In the genomic region with DNA sequence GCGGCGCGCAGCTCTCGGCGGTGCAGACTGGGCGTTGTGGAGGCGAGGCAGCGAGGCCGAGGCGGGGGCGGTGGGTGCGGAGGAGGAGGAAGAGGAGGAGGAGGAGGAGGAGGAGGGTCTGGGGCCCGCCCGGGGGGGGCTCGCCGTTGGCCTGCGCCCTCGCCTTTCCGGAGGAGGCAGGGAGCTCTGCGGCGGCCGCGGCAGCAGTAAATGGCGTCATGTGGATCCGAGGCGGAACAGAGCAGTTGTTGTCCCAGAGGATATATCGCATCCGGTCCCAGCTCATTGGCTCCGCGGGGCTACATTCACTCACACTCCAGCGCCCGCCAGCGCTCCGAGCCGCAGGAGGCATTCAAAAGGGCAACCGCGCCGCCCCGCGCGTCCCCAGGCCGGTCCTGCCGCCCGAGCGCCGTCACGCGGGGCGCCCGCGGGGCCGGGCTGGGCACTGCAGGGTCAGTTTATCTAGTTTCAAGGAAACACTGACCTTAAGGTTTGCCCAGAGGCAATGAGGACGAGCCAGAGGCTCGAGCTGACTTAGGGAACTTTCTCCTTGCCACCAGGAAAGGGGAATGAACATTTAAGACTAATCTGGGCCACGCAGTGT, we compare ENCODE assay signal across 7 cellular contexts. TPM values are rescaled to one million over a fixed set of nuclear protein-coding genes. Genes with fewer than 3 reads are reported as not detected.
DNase-seq lines count a peak whose midpoint lies in the region; TF ChIP-seq lines count a peak whose summit lies in the region.

A gene with protein sequence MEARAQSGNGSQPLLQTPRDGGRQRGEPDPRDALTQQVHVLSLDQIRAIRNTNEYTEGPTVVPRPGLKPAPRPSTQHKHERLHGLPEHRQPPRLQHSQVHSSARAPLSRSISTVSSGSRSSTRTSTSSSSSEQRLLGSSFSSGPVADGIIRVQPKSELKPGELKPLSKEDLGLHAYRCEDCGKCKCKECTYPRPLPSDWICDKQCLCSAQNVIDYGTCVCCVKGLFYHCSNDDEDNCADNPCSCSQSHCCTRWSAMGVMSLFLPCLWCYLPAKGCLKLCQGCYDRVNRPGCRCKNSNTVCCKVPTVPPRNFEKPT (minus strand): TSS at position 29 of the 604 bp plus-strand sequence. CDS start 3,421 bp downstream, outside the sequence.

- H2BK12ac ChIP-seq in H9 (ENCODE audit: insufficient read length, low read depth, low read length): no peak within 1 kb of the TSS

- in situ Hi-C loops in mammary epithelial cell (cut with MboI; ENCODE audit: low sequenced_read_pairs in 2 of 2): loop anchor here (25.0 kb wide), 2 partner anchors 304 to 654 kb away; no protein-coding TSS in a partner anchor

- H3K23me2 ChIP-seq in H9 (ENCODE audit: insufficient read length, low read depth, low read length, poor library complexity, severe bottlenecking): peaks cover 21% of the 10 kb centered on the region

- H2BK20ac ChIP-seq in H9 (ENCODE audit: low read depth, low read length, poor library complexity, severe bottlenecking): no peak within 1 kb of the TSS

- peak within 1 kb of the TSS in 1 of 2 experiments; percentile 87; a peak in 3 of 5 replicates for H3K4me3 Mint-ChIP-seq in H9

- H3K9ac ChIP-seq in H9 (ENCODE audit: extremely low read depth, insufficient read length, low read length): peak within 1 kb of the TSS; percentile 98
- peak within 1 kb of the TSS; percentile 97 for H3K9ac ChIP-seq in mammary epithelial cell (ENCODE audit: insufficient read depth, low read length)
- peak within 1 kb of the TSS; percentile 81 for H3K9ac ChIP-seq in iPS-15b (ENCODE audit: low read depth, low read length)

- no peak within 1 kb of the TSS; the same call in none of the 2 replicates for H3K4ac ChIP-seq in H9 (ENCODE audit: low read depth, low read length)

- H3K4me1 ChIP-seq in H9 (ENCODE audit: insufficient read depth, low read length) (peaks cover 6% of the 10 kb centered on the region; the same call in 1 of the 2 replicates), SJCRH30 (peaks cover 3% of the 10 kb centered on the region), mammary epithelial cell (ENCODE audit: insufficient read depth, low read length) (peaks cover 12% of the 10 kb centered on the region), iPS-15b (ENCODE audit: control insufficient read depth, insufficient read depth, low read length) (peaks cover 21% of the 10 kb centered on the region)

- no peak within 1 kb of the TSS for H3T11ph ChIP-seq in H9 (ENCODE audit: low read length)

- H3K27ac ChIP-seq in H9 (ENCODE audit: insufficient read length, low read depth, low read length) (peak within 1 kb of the TSS; percentile 95), SJCRH30 (peak within 1 kb of the TSS; percentile 99), mammary epithelial cell (ENCODE audit: insufficient read depth, low read depth, low read length) (peak within 1 kb of the TSS; percentile 94)

- no peak within 1 kb of the TSS for H2BK15ac ChIP-seq in H9 (ENCODE audit: low read depth, low read length)

- H3K9me3 ChIP-seq in H9 (ENCODE audit: control insufficient read depth, low read depth, low read length) (no peaks in the 10 kb centered on the region), SJCRH30 (replicated peaks) (no peaks in the 10 kb centered on the region), mammary epithelial cell (replicated peaks; ENCODE audit: insufficient read depth, low read length) (no peaks in the 10 kb centered on the region), iPS-15b (ENCODE audit: control insufficient read depth, insufficient read depth, low read length) (no peaks in the 10 kb centered on the region)

- peak within 1 kb of the TSS; percentile 98 to 100 (median 98); a peak in 6 of 7 replicates for H3K27ac Mint-ChIP-seq in H9

- peaks cover 8% of the 10 kb centered on the region for H3K27me3 Mint-ChIP-seq in H9 (ENCODE audit: low read depth)

- H3K23ac ChIP-seq in H9 (ENCODE audit: insufficient read length, low read depth, low read length): no peak within 1 kb of the TSS

- no peak within 1 kb of the TSS for H4K91ac ChIP-seq in H9 (ENCODE audit: insufficient read length, low read depth, low read length)

- H3K4me3 ChIP-seq in GM12865 (ENCODE audit: low read depth, low read length) (peak within 1 kb of the TSS; percentile 64), SJCRH30 (peak within 1 kb of the TSS; percentile 93), mammary epithelial cell (replicated peaks in 1 of 3; ENCODE audit: insufficient read depth in 1 of 3, low read depth in 2 of 3, low read length in 3 of 3) (peak within 1 kb of the TSS; percentile 89 to 95 (median 90)), iPS-15b (ENCODE audit: low read depth, low read length) (peak within 1 kb of the TSS; percentile 99), retinal pigment epithelial cell (ENCODE audit: low read length) (peak within 1 kb of the TSS; percentile 100)

- peak within 1 kb of the TSS; percentile 64 for H2BK5ac ChIP-seq in H9 (ENCODE audit: insufficient read length, low read length)

- no peak within 1 kb of the TSS for H4K8ac ChIP-seq in H9 (replicated peaks; ENCODE audit: insufficient read length, low read depth, low read length)

- H2AFZ ChIP-seq in H9 (ENCODE audit: low read length) (no peak within 1 kb of the TSS), mammary epithelial cell (ENCODE audit: low read depth, low read length) (peak within 1 kb of the TSS; percentile 71)

- peak within 1 kb of the TSS; percentile 79 for H3K18ac ChIP-seq in H9 (ENCODE audit: insufficient read length, low read depth, low read length)

- H2AK5ac ChIP-seq in H9 (ENCODE audit: insufficient read length, low read length): no peak within 1 kb of the TSS

- CTCF ChIA-PET in mammary epithelial cell (lab: Charles Lee; ENCODE audit: low non-redundant PET): interaction anchor here (1.0 kb wide), 2 partner anchors 108 to 662 kb away, joined by 3 to 4 read pairs; no protein-coding TSS in a partner anchor

- H4K20me1 ChIP-seq in H9 (ENCODE audit: control insufficient read depth, insufficient read depth, insufficient read length): peaks cover 2% of the 10 kb centered on the region
- H4K20me1 ChIP-seq in mammary epithelial cell (ENCODE audit: insufficient read depth, low read length): no peaks in the 10 kb centered on the region

- H3K27me3 ChIP-seq in H9 (ENCODE audit: insufficient read depth, low read length) (no peaks in the 10 kb centered on the region), SJCRH30 (no peaks in the 10 kb centered on the region), mammary epithelial cell (ENCODE audit: insufficient read depth, low read length) (no peaks in the 10 kb centered on the region), iPS-15b (ENCODE audit: control insufficient read depth, insufficient read depth, low read length) (peaks cover 7% of the 10 kb centered on the region)

- H3K4me2 ChIP-seq in H9 (ENCODE audit: insufficient read depth, insufficient read length, low read length) (peak within 1 kb of the TSS; percentile 76), mammary epithelial cell (ENCODE audit: insufficient read depth, low read depth, low read length) (peak within 1 kb of the TSS; percentile 82)

- no peaks in the 10 kb centered on the region for H3K79me1 ChIP-seq in H9 (ENCODE audit: insufficient read depth, low read depth, low read length, poor library complexity, severe bottlenecking)

- H2BK120ac ChIP-seq in H9 (ENCODE audit: low read depth, low read length, poor library complexity, severe bottlenecking): peak within 1 kb of the TSS; percentile 70

- TF ChIP-seq CTCF in GM12865 (IDR thresholded peaks at IDR 0.05; ENCODE audit: insufficient read depth, low read depth, low read length, missing control alignments): no peak
- TF ChIP-seq CTCF in H9 (conservative IDR thresholded peaks at IDR 0.05): no peak
- TF ChIP-seq CTCF in mammary epithelial cell (conservative IDR thresholded peaks at IDR 0.05 in 1 of 2, IDR thresholded peaks at IDR 0.05 in 1 of 2; ENCODE audit: extremely low read depth in 1 of 2, insufficient read depth in 1 of 2, low read depth in 1 of 2, low read length in 2 of 2): no peak
- no peak for TF ChIP-seq CTCF in retinal pigment epithelial cell (conservative IDR thresholded peaks at IDR 0.05; ENCODE audit: low read depth, low read length)

- H3K79me2 ChIP-seq in H9 (ENCODE audit: insufficient read depth, low read length): peaks cover 45% of the 10 kb centered on the region
- peaks cover 48% of the 10 kb centered on the region for H3K79me2 ChIP-seq in mammary epithelial cell (ENCODE audit: insufficient read depth, low read length)

- dilution Hi-C loops in mammary epithelial cell (cut with HindIII; ENCODE audit: low sequenced_read_pairs): no loop called here

- peaks cover 0 to 3% of the 10 kb centered on the region in 2 experiments; a peak in 2 of 5 replicates for H3K9me3 Mint-ChIP-seq in H9

- peak within 1 kb of the TSS; percentile 92 for H3K14ac ChIP-seq in H9 (ENCODE audit: insufficient read depth, low read length)

- peaks cover 43% of the 10 kb centered on the region for H3K36me3 ChIP-seq in SJCRH30
- peaks cover 5% of the 10 kb centered on the region for H3K36me3 ChIP-seq in mammary epithelial cell (ENCODE audit: insufficient read depth, low read length)
- peaks cover 12% of the 10 kb centered on the region for H3K36me3 ChIP-seq in iPS-15b (ENCODE audit: control insufficient read depth, insufficient read depth, low read length)

- H3K36me3 Mint-ChIP-seq in H9 (ENCODE audit: insufficient read depth in 1 of 3, low read depth in 3 of 3): peaks cover 14 to 23% (median 18%) of the 10 kb centered on the region in 3 experiments

- peak within 1 kb of the TSS; percentile 44 for H4K5ac ChIP-seq in H9 (ENCODE audit: insufficient read length, low read depth, low read length)

- H3K4me1 Mint-ChIP-seq in H9: peaks cover 21 to 50% of the 10 kb centered on the region in 2 experiments

- intact Hi-C loops in mammary epithelial cell (cut with micrococcal nuclease): loop anchor here (1.0 to 5.0 kb wide), 5 partner anchors 300 to 919 kb away; no protein-coding TSS in a partner anchor

- no TSS peak for BruUV-seq in mammary epithelial cell (replicated peaks; lab: Mats Ljungman, UMichigan)

- DNase-seq in GM12865 (ENCODE audit: low read depth) (peak; percentile 70), H9 (peak; percentile 96), LHCN-M2 (ENCODE audit: low read depth) (peak; percentile 98), SJCRH30 (peak; percentile 96 to 98), mammary epithelial cell (peak; percentile 93), retinal pigment epithelial cell (ENCODE audit: low read depth) (peak; percentile 97)

- WGBS in H9 (ENCODE audit: extremely low coverage, insufficient read length, low lambda C conversion rate): no CpG with 5 or more reads among the region's 55 CpGs
- WGBS in mammary epithelial cell (ENCODE audit: low coverage, missing lambda C conversion rate): 0% methylated on average over 11 of the region's 55 CpGs

- H3K56ac ChIP-seq in H9 (ENCODE audit: insufficient read length, low read depth, low read length): no peak within 1 kb of the TSS

RNA-seq across cellular contexts. Expression of the gene that starts here (rescaled TPM):
- total RNA-seq in H9 (2021) (55.4 and 56.4 TPM in 2 replicates), LHCN-M2 (2014; rRNA removed) (34.6 and 43.9 TPM in 2 replicates), mammary epithelial cell (10 to 100 TPM; 14.8 to 59.4 TPM)
- polyA plus RNA-seq in LHCN-M2 (2012): 11.1 TPM
- total RNA-seq in SJCRH30 (2014; rRNA removed; shearing (Covaris generic)): 121 and 122 TPM in 2 replicates
- 55.0 TPM for polyA plus RNA-seq in mammary epithelial cell
- 64.8 TPM for polyA minus RNA-seq in mammary epithelial cell

Comparison
In these comparisons a context has a peak if more than half of its experiments do, and no peak if none do; other contexts are left out.
1. Peak in every context shown above with its lines: DNase-seq, H3K4me3 ChIP-seq and H3K27ac ChIP-seq.